Comparison of ENCODE assay signal across 18 cellular contexts in genomic region chr17:73478768-73479424, GRCh38.
A peak's percentile ranks its signal among the peaks of the same experiment; 100 is the strongest.
DNase-seq lines count a peak whose midpoint lies in the region; TF ChIP-seq lines count a peak whose summit lies in the region.
"Had no signal": no experiment of that assay in that cellular context is flagged by ENCODE, and none has a peak within 500 bp of the region (broad histone marks: within the 10 kb centered on the region; RNA-seq: fewer than 3 reads in every experiment).

No MANE protein-coding gene starts in this region.

- TF ChIP-seq CTCF in Loucy (conservative IDR thresholded peaks at IDR 0.05; ENCODE audit: low read length) = 0 out of 2 replicates have a peak, but pooled peaks have one; percentile 20
- peak; percentile 7 for TF ChIP-seq CTCF in choroid plexus epithelial cell (conservative IDR thresholded peaks at IDR 0.05; ENCODE audit: low read depth, low read length)
- TF ChIP-seq CTCF in retinal pigment epithelial cell (conservative IDR thresholded peaks at IDR 0.05; ENCODE audit: low read depth, low read length) = peak; percentile 9

- DNase-seq in NCI-H1417 (lab: John Stamatoyannopoulos, UW) (peak in 2 of 3 experiments; percentile 13 to 21), NCI-H1417 treated with DMSO at 0.1 percent for 48 hours (lab: John Stamatoyannopoulos, UW) (no peak), choroid plexus epithelial cell (ENCODE audit: low read depth) (no peak), retinal pigment epithelial cell (ENCODE audit: low read depth) (no peak), hepatic stellate cell (ENCODE audit: low spot score) (no peak), epidermal melanocyte (ENCODE audit: insufficient read length, low spot score) (no peak)
- no peak for DNase-seq in NK-92 treated with Interleukin-12 subunit alpha and Interleukin-12 subunit beta, amount 100 ng/mL, for 24 hours (lab: John Stamatoyannopoulos, UW)
- DNase-seq: DND-41; effector memory CD4-positive, alpha-beta T cell; hypothalamus; left colon; NCI-H2171 treated with DMSO at 0.1 percent for 48 hours; NCI-H774; small intestine had no signal

- no peaks in the 10 kb centered on the region; the same call in 1 of the 2 replicates for H3K36me3 ChIP-seq in Loucy (ENCODE audit: insufficient read depth, low read length)
- H3K36me3 ChIP-seq: cardiac muscle cell, HAP-1, tibial nerve had no signal

- H3K4me3 ChIP-seq in Loucy (ENCODE audit: low read length, poor library complexity, severe bottlenecking) = no peak overlapping the region
- no peak overlapping the region for H3K4me3 ChIP-seq in choroid plexus epithelial cell (ENCODE audit: low read depth, low read length)
- H3K4me3 ChIP-seq in retinal pigment epithelial cell (ENCODE audit: low read length) = no peak overlapping the region
- H3K4me3 ChIP-seq: cardiac muscle cell, HAP-1, tibial nerve had no signal

- H3K9me2 ChIP-seq in Loucy (replicated peaks; ENCODE audit: low read depth, low read length) = no peaks in the 10 kb centered on the region

- no peak overlapping the region for H2AFZ ChIP-seq in Loucy (ENCODE audit: low read length)

- H3K27me3 ChIP-seq in Loucy (ENCODE audit: insufficient read depth, low read length, poor library complexity, severe bottlenecking) = no peaks in the 10 kb centered on the region
- H3K27me3 ChIP-seq: cardiac muscle cell, tibial nerve had no signal

- H3K9me3 ChIP-seq in Loucy (ENCODE audit: insufficient read depth, low read depth, low read length) = no peaks in the 10 kb centered on the region
- H3K9me3 ChIP-seq: HAP-1, tibial nerve had no signal

- H3K4me1 ChIP-seq in Loucy (ENCODE audit: insufficient read depth, low read length, poor library complexity, severe bottlenecking) = peaks cover 9% of the 10 kb centered on the region
- H3K4me1 ChIP-seq: HAP-1 had no signal

- no peaks in the 10 kb centered on the region for H3F3A ChIP-seq in Loucy (ENCODE audit: low read depth)

- no peaks in the 10 kb centered on the region for H4K20me1 ChIP-seq in Loucy (ENCODE audit: insufficient read depth, low read length, poor library complexity, severe bottlenecking)

- no peaks in the 10 kb centered on the region for H3K79me2 ChIP-seq in Loucy (ENCODE audit: insufficient read depth, low read length)

- H3K4me2 ChIP-seq in Loucy (ENCODE audit: low read depth, low read length, poor library complexity, severe bottlenecking) = no peak overlapping the region

- H3K9ac ChIP-seq in Loucy (ENCODE audit: low read depth, low read length, poor library complexity, severe bottlenecking) = no peak overlapping the region

Comparison
In these comparisons a context has a peak if more than half of its experiments do, and no peak if none do; other contexts are left out.
1. DNase-seq: peak in NCI-H1417 (2 of 3); none in NCI-H1417 treated with DMSO at 0.1 percent for 48 hours (single experiment), choroid plexus epithelial cell (single experiment), retinal pigment epithelial cell (single experiment), NK-92 treated with Interleukin-12 subunit alpha and Interleukin-12 subunit beta, amount 100 ng/mL, for 24 hours (single experiment), hepatic stellate cell (single experiment) and epidermal melanocyte (single experiment).
2. Peak in every context shown above with its lines, with median percentiles within 50 percentile points of each other: CTCF ChIP-seq.